In genomic region chr13:77478645-77478997, GRCh38 we compare ENCODE assay signal across 9 cellular contexts. TPM values are rescaled to one million over a fixed set of nuclear protein-coding genes. Genes with fewer than 3 reads are reported as not detected.
DNase-seq lines count a peak whose midpoint lies in the region; ATAC-seq and TF ChIP-seq lines count a peak whose summit lies in the region.
"Had no signal": no experiment of that assay in that cellular context is flagged by ENCODE, and none has a peak within 500 bp of the region (broad histone marks: within the 10 kb centered on the region; RNA-seq: fewer than 3 reads in every experiment).

No MANE protein-coding gene starts in this region.

- DNase-seq in activated T-cell treated with anti-CD3 and anti-CD28 coated beads, Interleukin-2, amount 50 U/mL, for 24 hours = no peak
- no peak for DNase-seq in activated T-cell treated with anti-CD3 and anti-CD28 coated beads for 4 hours
- no peak for DNase-seq in SJCRH30
- DNase-seq in suprapubic skin (ENCODE audit: low spot score in 2 of 2) = no peak
- no peak for DNase-seq in cerebellar nuclear complex (lab: John Stamatoyannopoulos, UW)
- no peak for DNase-seq in cortex of kidney (lab: John Stamatoyannopoulos, UW)
- DNase-seq in GOT3 (lab: John Stamatoyannopoulos, UW) = no peak

- peak; percentile 6 for ATAC-seq in gastroesophageal sphincter

- 7 to 9% methylated on average over 5 of the region's 5 CpGs for WGBS in gastroesophageal sphincter (ENCODE audit: low coverage in 1 of 2), 2 donors
- WGBS in suprapubic skin = 9% methylated on average over 5 of the region's 5 CpGs

- no peaks in the 10 kb centered on the region for H3K36me3 Mint-ChIP-seq in activated T-cell treated with anti-CD3 and anti-CD28 coated beads, Interleukin-2, amount 50 U/mL, for 24 hours (ENCODE audit: low read depth)

- peak overlapping the region; percentile 53 for H3K4me3 ChIP-seq in SJCRH30
- peak overlapping the region; percentile 47 to 55 for H3K4me3 ChIP-seq in gastroesophageal sphincter
- peak overlapping the region; percentile 46 for H3K4me3 ChIP-seq in suprapubic skin

- peaks cover 24% of the 10 kb centered on the region for H3K4me1 Mint-ChIP-seq in activated T-cell treated with anti-CD3 and anti-CD28 coated beads, Interleukin-2, amount 50 U/mL, for 24 hours (ENCODE audit: low read depth)

- no peaks in the 10 kb centered on the region for H3K27me3 ChIP-seq in SJCRH30
- no peaks in the 10 kb centered on the region for H3K27me3 ChIP-seq in gastroesophageal sphincter
- H3K27me3 ChIP-seq in suprapubic skin = no peaks in the 10 kb centered on the region

- H3K9me3 Mint-ChIP-seq in activated T-cell treated with anti-CD3 and anti-CD28 coated beads, Interleukin-2, amount 50 U/mL, for 24 hours = peaks cover 3% of the 10 kb centered on the region

- H3K4me3 Mint-ChIP-seq in activated T-cell treated with anti-CD3 and anti-CD28 coated beads, Interleukin-2, amount 50 U/mL, for 24 hours = peak overlapping the region; percentile 80

- H3K9me3 ChIP-seq in SJCRH30 (replicated peaks) = no peaks in the 10 kb centered on the region
- H3K9me3 ChIP-seq in gastroesophageal sphincter = no peaks in the 10 kb centered on the region
- H3K9me3 ChIP-seq in suprapubic skin = no peaks in the 10 kb centered on the region

- TF ChIP-seq EP300 in gastroesophageal sphincter (IDR thresholded peaks at IDR 0.05) (no peak), suprapubic skin (IDR thresholded peaks at IDR 0.05) (no peak)

- no peaks in the 10 kb centered on the region for H3K27me3 Mint-ChIP-seq in activated T-cell treated with anti-CD3 and anti-CD28 coated beads, Interleukin-2, amount 50 U/mL, for 24 hours

- no peak for TF ChIP-seq CTCF in gastroesophageal sphincter (IDR thresholded peaks at IDR 0.05)
- no peak for TF ChIP-seq CTCF in suprapubic skin (IDR thresholded peaks at IDR 0.05)

- H3K27ac ChIP-seq in SJCRH30 (no peak overlapping the region), gastroesophageal sphincter (peak overlapping the region in 2 of 4 donors; percentile 31 to 33), suprapubic skin (peak overlapping the region; percentile 30)

- H3K36me3 ChIP-seq in SJCRH30 (no peaks in the 10 kb centered on the region), gastroesophageal sphincter (no peaks in the 10 kb centered on the region), suprapubic skin (no peaks in the 10 kb centered on the region)

- H3K4me1 ChIP-seq in SJCRH30 = no peaks in the 10 kb centered on the region
- H3K4me1 ChIP-seq in gastroesophageal sphincter = peaks cover 0 to 19% (median 0%) of the 10 kb centered on the region in 3 donors
- peaks cover 21% of the 10 kb centered on the region for H3K4me1 ChIP-seq in suprapubic skin

- TF ChIP-seq POLR2A in gastroesophageal sphincter (IDR thresholded peaks at IDR 0.05) (no peak), suprapubic skin (IDR thresholded peaks at IDR 0.05) (no peak)

- H3K27ac Mint-ChIP-seq in activated T-cell treated with anti-CD3 and anti-CD28 coated beads, Interleukin-2, amount 50 U/mL, for 24 hours = peak overlapping the region; percentile 91

RNA-seq across cellular contexts. Expression of gene SCEL, which starts 56.9 kb away (rescaled TPM):
- not detected in 2 replicates for total RNA-seq in SJCRH30 (2014; rRNA removed; shearing (Covaris generic))
- total RNA-seq in gastroesophageal sphincter = 10 to 100 TPM in 1 of 4 donors, 1 to 10 TPM in 1, under 1 TPM in 2; 0.54 to 14.6 (median 1.0) TPM
- total RNA-seq in suprapubic skin = 100 to 1,000 TPM; 250 to 300 (median 290) TPM
- total RNA-seq: lung microvascular endothelial cell had no signal

Comparison
In these comparisons a context has a peak if more than half of its experiments do, and no peak if none do; other contexts are left out.
1. RNA of gene SCEL, which starts 56.9 kb away (total RNA-seq): 250 to 300 TPM in suprapubic skin; 0.54 to 14.6 TPM in gastroesophageal sphincter and not detected in SJCRH30; every median in the first group is over 10 times any median in the second.
2. Peak in every context shown above with its lines, with median percentiles within 50 percentile points of each other: H3K4me3 ChIP-seq.